Comparison of ENCODE assay signal across 15 cellular contexts in the genomic region with DNA sequence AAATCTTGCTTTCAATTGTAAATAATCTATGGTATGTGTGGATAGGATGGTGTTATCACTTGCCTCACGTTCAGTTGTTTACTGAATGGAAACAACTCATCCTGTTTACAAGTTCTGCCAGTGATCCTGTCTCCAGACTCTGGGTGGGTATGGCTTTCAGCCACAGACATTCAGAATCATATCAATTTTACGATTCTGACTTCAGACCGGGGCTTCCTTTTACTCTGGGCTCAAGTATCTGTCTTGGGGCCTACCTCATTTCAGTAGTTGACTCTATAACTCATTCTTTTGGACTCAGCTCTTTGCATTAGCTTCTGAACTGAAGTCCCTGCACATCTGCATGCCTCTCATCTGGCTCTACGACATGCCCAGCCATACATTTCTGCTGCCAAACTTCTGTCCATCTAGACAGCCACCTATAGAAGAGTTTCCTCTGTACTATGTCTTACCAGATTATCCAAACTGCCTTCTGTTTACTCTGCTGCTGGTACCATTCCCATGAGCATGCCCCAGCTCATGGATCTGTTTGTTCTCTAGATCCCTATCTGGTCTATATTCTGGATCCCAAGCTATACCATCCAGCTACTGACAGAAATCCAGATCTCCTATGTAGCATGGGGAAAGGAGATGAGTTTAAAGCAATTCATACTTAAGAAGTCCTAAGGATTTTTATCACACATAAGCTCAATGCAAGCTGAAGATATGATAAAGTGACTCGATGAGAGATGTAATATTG. TPM values are rescaled to one million over a fixed set of nuclear protein-coding genes. Genes with fewer than 3 reads are reported as not detected.
DNase-seq lines count a peak whose midpoint lies in the region; ATAC-seq and TF ChIP-seq lines count a peak whose summit lies in the region.
"Had no signal": no experiment of that assay in that cellular context is flagged by ENCODE, and none has a peak within 500 bp of the region (broad histone marks: within the 10 kb centered on the region; RNA-seq: fewer than 3 reads in every experiment).

No MANE protein-coding gene starts in this region.

- H3K36me3 Mint-ChIP-seq in activated CD8-positive, alpha-beta T cell treated with anti-CD3 and anti-CD28 coated beads for 36 hours (ENCODE audit: low read depth) = peaks cover 55% of the 10 kb centered on the region
- H3K36me3 Mint-ChIP-seq in naive thymus-derived CD8-positive, alpha-beta T cell = peaks cover 0 to 10% (median 3%) of the 10 kb centered on the region in 3 donors

- no peak overlapping the region for H3K27ac ChIP-seq in HEK293 (ENCODE audit: extremely low read depth, low read depth, low read length)
- H3K27ac ChIP-seq: esophagus muscularis mucosa, hepatocyte had no signal

- H3K4me3 Mint-ChIP-seq in activated CD8-positive, alpha-beta T cell treated with anti-CD3 and anti-CD28 coated beads for 36 hours = peak overlapping the region; percentile 46
- peak overlapping the region in 9 of 10 donors; percentile 15 to 63 (median 43) for H3K4me3 Mint-ChIP-seq in naive thymus-derived CD8-positive, alpha-beta T cell
- H3K4me3 Mint-ChIP-seq: dendritic cell treated with granulocyte-macrophage colony-stimulating factor and Interleukin-4, amounts not matched to agents 40 ng/mL and 50 ng/mL, for 4 days had no signal

- peaks cover 62% of the 10 kb centered on the region for H3K4me1 Mint-ChIP-seq in activated CD8-positive, alpha-beta T cell treated with anti-CD3 and anti-CD28 coated beads for 36 hours (ENCODE audit: low read depth)
- peaks cover 24 to 64% (median 31%) of the 10 kb centered on the region in 4 donors for H3K4me1 Mint-ChIP-seq in naive thymus-derived CD8-positive, alpha-beta T cell

- no peaks in the 10 kb centered on the region for H3K4me1 ChIP-seq in HEK293 (ENCODE audit: control insufficient read depth, insufficient read depth, low read length)

- POLR2A ChIA-PET in HEK293 (lab: Yijun Ruan, JAX) = no interaction called here
- POLR2A ChIA-PET in activated CD8-positive, alpha-beta T cell treated with anti-CD3 and anti-CD28 coated beads for 36 hours (lab: Charles Lee) = interaction anchor here (0.5 to 3.0 kb wide), 11 partner anchors 11 to 964 kb away, joined by 3 to 22 read pairs (median 4); no protein-coding TSS in a partner anchor
- POLR2A ChIA-PET in naive thymus-derived CD8-positive, alpha-beta T cell (lab: Charles Lee) = interaction anchor here (0.9 to 1.4 kb wide), 3 partner anchors 12 to 154 kb away, joined by 3 to 5 read pairs (median 3); no protein-coding TSS in a partner anchor

- CTCF ChIA-PET in HEK293 (lab: Yijun Ruan, JAX) = interaction anchor here (0.5 to 2.3 kb wide), 2 partner anchors 10 to 23 kb away, joined by 4 to 9 read pairs; no protein-coding TSS in a partner anchor
- CTCF ChIA-PET in activated CD8-positive, alpha-beta T cell treated with anti-CD3 and anti-CD28 coated beads for 36 hours (lab: Charles Lee) = interaction anchor here (0.8 to 2.9 kb wide), 12 partner anchors 9 to 206 kb away, joined by 3 to 12 read pairs (median 4); no protein-coding TSS in a partner anchor

- no peak for TF ChIP-seq CTCF in HEK293 (tag by site-specific recombination; IDR thresholded peaks at IDR 0.05)
- no peak for TF ChIP-seq CTCF in activated CD8-positive, alpha-beta T cell treated with anti-CD3 and anti-CD28 coated beads for 36 hours (IDR thresholded peaks at IDR 0.05)

- no peak overlapping the region for H3K4me3 ChIP-seq in HEK293 (ENCODE audit: low read depth, low read length)
- H3K4me3 ChIP-seq: esophagus muscularis mucosa, hepatocyte had no signal

- intact Hi-C loops in activated CD8-positive, alpha-beta T cell treated with anti-CD3 and anti-CD28 coated beads for 36 hours (cut with micrococcal nuclease) = loop anchor here (2.0 kb wide), 1 partner anchor 32 kb away; no protein-coding TSS in a partner anchor

- H3K27me3 Mint-ChIP-seq in activated CD8-positive, alpha-beta T cell treated with anti-CD3 and anti-CD28 coated beads for 36 hours = no peaks in the 10 kb centered on the region
- no peaks in the 10 kb centered on the region for H3K27me3 Mint-ChIP-seq in naive thymus-derived CD8-positive, alpha-beta T cell
- H3K27me3 Mint-ChIP-seq: dendritic cell treated with granulocyte-macrophage colony-stimulating factor and Interleukin-4, amounts not matched to agents 40 ng/mL and 50 ng/mL, for 4 days had no signal

- no peak for DNase-seq in activated CD4-positive, CD25-positive, alpha-beta regulatory T cell treated with anti-CD3 and anti-CD28 coated beads, Interleukin-2, amount 50 U/mL, for 72 hours
- peak; percentile 62 for DNase-seq in activated CD8-positive, alpha-beta T cell treated with anti-CD3 and anti-CD28 coated beads for 36 hours
- DNase-seq in naive thymus-derived CD8-positive, alpha-beta T cell = no peak
- DNase-seq in NCI-H2227 treated with DMSO at 0.1 percent for 48 hours (lab: John Stamatoyannopoulos, UW) = no peak
- DNase-seq: 8988T, NCI-H1417, NCI-H226, posterior cingulate gyrus had no signal

- peaks cover 0 to 6% of the 10 kb centered on the region in 2 experiments; a peak in 1 of 3 replicates for H3K36me3 ChIP-seq in HEK293 (ENCODE audit: control insufficient read depth in 2 of 2, insufficient read depth in 1 of 2, low read length in 2 of 2)
- H3K36me3 ChIP-seq: esophagus muscularis mucosa had no signal

- no peaks in the 10 kb centered on the region for H3K9me3 ChIP-seq in HEK293 (ENCODE audit: control insufficient read depth, insufficient read depth, low read depth, low read length)
- H3K9me3 ChIP-seq: esophagus muscularis mucosa had no signal

- no peak overlapping the region for H3K27ac Mint-ChIP-seq in activated CD8-positive, alpha-beta T cell treated with anti-CD3 and anti-CD28 coated beads for 36 hours
- H3K27ac Mint-ChIP-seq in naive thymus-derived CD8-positive, alpha-beta T cell = peak overlapping the region in 9 of 10 donors; percentile 66 to 94 (median 86)
- H3K27ac Mint-ChIP-seq: dendritic cell treated with granulocyte-macrophage colony-stimulating factor and Interleukin-4, amounts not matched to agents 40 ng/mL and 50 ng/mL, for 4 days had no signal

- H3K9me3 Mint-ChIP-seq in activated CD8-positive, alpha-beta T cell treated with anti-CD3 and anti-CD28 coated beads for 36 hours = no peaks in the 10 kb centered on the region
- no peaks in the 10 kb centered on the region for H3K9me3 Mint-ChIP-seq in naive thymus-derived CD8-positive, alpha-beta T cell
- H3K9me3 Mint-ChIP-seq: dendritic cell treated with granulocyte-macrophage colony-stimulating factor and Interleukin-4, amounts not matched to agents 40 ng/mL and 50 ng/mL, for 4 days had no signal

- ATAC-seq in activated CD4-positive, CD25-positive, alpha-beta regulatory T cell treated with anti-CD3 and anti-CD28 coated beads, Interleukin-2, amount 50 U/mL, for 24 hours = peak; percentile 32 to 41
- ATAC-seq in activated CD8-positive, alpha-beta T cell treated with anti-CD3 and anti-CD28 coated beads for 36 hours = peak; percentile 35
- ATAC-seq in naive thymus-derived CD8-positive, alpha-beta T cell = no peak
- ATAC-seq in GM19035 (IDR thresholded peaks at IDR 0.05; ENCODE audit: unreplicated experiment) (no peak), HG02798 (IDR thresholded peaks at IDR 0.05; ENCODE audit: poor library complexity, unreplicated experiment) (no peak)

TF ChIP-seq in HEK293, 187 proteins besides CTCF, POLR2A, EP300 and RAD21:
- TF ChIP-seq ZNF585B (tag by site-specific recombination; IDR thresholded peaks at IDR 0.05) (no peak), ZBTB17 (tag by site-specific recombination; IDR thresholded peaks at IDR 0.05) (0 out of 2 replicates have a peak, but pooled peaks have one; percentile 22), REPIN1 (tag by site-specific recombination; IDR thresholded peaks at IDR 0.05; ENCODE audit: low read depth) (no peak)
- TF ChIP-seq, protein P1, sequence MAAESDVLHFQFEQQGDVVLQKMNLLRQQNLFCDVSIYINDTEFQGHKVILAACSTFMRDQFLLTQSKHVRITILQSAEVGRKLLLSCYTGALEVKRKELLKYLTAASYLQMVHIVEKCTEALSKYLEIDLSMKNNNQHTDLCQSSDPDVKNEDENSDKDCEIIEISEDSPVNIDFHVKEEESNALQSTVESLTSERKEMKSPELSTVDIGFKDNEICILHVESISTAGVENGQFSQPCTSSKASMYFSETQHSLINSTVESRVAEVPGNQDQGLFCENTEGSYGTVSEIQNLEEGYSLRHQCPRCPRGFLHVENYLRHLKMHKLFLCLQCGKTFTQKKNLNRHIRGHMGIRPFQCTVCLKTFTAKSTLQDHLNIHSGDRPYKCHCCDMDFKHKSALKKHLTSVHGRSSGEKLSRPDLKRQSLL (tag by site-specific recombination; IDR thresholded peaks at IDR 0.05) = peak; percentile 62; the same call in 1 of the 2 replicates

RNA-seq across cellular contexts. Expression of a gene that starts 34.3 kb away (rescaled TPM):
- 100 to 1,000 TPM; 384 to 386 TPM for total RNA-seq in activated CD8-positive, alpha-beta T cell treated with anti-CD3 and anti-CD28 coated beads for 36 hours
- total RNA-seq in naive thymus-derived CD8-positive, alpha-beta T cell = 100 to 1,000 TPM; 521 to 531 TPM
- 100 to 1,000 TPM; 159 to 317 (median 317) TPM for polyA plus RNA-seq in naive thymus-derived CD8-positive, alpha-beta T cell

Comparison
In these comparisons a context has a peak if more than half of its experiments do, and no peak if none do; other contexts are left out.
1. ATAC-seq: peak in activated CD4-positive, CD25-positive, alpha-beta regulatory T cell treated with anti-CD3 and anti-CD28 coated beads, Interleukin-2, amount 50 U/mL, for 24 hours (2 of 2) and activated CD8-positive, alpha-beta T cell treated with anti-CD3 and anti-CD28 coated beads for 36 hours (single experiment); none in naive thymus-derived CD8-positive, alpha-beta T cell (0 of 2), GM19035 (single experiment) and HG02798 (single experiment).